ENCODE assay signal across 25 cellular contexts in the genomic region with DNA sequence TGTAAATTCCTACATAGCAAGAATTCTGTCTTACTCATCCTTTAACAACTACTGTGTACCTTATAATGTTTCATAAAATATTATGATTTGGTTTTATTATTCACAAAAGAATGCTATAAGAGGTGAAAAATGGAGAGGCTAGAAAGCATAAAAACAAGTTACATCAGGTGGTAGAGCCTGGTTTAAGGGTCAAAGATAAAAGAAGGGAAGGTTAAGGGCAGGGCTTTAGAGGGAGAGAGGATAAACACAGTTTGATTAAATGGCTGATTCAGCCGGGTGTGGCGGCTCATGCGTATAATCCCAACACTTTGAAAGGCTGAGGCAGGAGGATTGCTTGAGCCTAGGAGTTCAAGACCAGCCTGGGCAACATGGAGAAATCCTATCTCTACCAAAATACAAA. TPM values are rescaled to one million over a fixed set of nuclear protein-coding genes. Genes with fewer than 3 reads are reported as not detected.
A peak's percentile ranks its signal among the peaks of the same experiment; 100 is the strongest.
DNase-seq lines count a peak whose midpoint lies in the region; ATAC-seq, FAIRE-seq and TF ChIP-seq lines count a peak whose summit lies in the region.
"Had no signal": no experiment of that assay in that cellular context is flagged by ENCODE, and none has a peak within 500 bp of the region (broad histone marks: within the 10 kb centered on the region; RNA-seq: fewer than 3 reads in every experiment).

No MANE protein-coding gene starts in this region.

- no peak for TF ChIP-seq RAD21 in K562 (CRISPR knock-in tag; conservative IDR thresholded peaks at IDR 0.05 in 1 of 2, IDR thresholded peaks at IDR 0.05 in 1 of 2)

- H3K27ac ChIP-seq in HEK293 (ENCODE audit: extremely low read depth, low read depth, low read length), result no peak overlapping the region
- no peak overlapping the region for H3K27ac ChIP-seq in K562 (ENCODE audit: extremely low read depth, low read depth, low read length)
- H3K27ac ChIP-seq in suprapubic skin, result peak overlapping the region; percentile 27
- H3K27ac ChIP-seq: SK-N-MC had no signal

- ATAC-seq in K562, result peak; percentile 16; the same call in 1 of the 3 replicates
- ATAC-seq in left colon, result peak; percentile 79
- ATAC-seq in GM18502 (IDR thresholded peaks at IDR 0.05; ENCODE audit: poor library complexity, unreplicated experiment), result no peak
- ATAC-seq: HCT116, Panc1 had no signal

- FAIRE-seq in K562 (lab: Jason Lieb, UNC), result no peak
- FAIRE-seq: D721Med, GM18507 had no signal

- H3K9me3 ChIP-seq in HEK293 (ENCODE audit: control insufficient read depth, insufficient read depth, low read depth, low read length), result no peaks in the 10 kb centered on the region
- H3K9me3 ChIP-seq in K562 (replicated peaks; ENCODE audit: control insufficient read depth, insufficient read depth, low read depth, low read length), result peaks cover 2% of the 10 kb centered on the region; the same call in 1 of the 2 replicates
- no peaks in the 10 kb centered on the region for H3K9me3 ChIP-seq in suprapubic skin

- H3K27me3 ChIP-seq in K562 (ENCODE audit: control insufficient read depth in 2 of 2, insufficient read depth in 2 of 2, low read length in 2 of 2) (no peaks in the 10 kb centered on the region), suprapubic skin (no peaks in the 10 kb centered on the region)

- TF ChIP-seq POLR2A in K562 (conservative IDR thresholded peaks at IDR 0.05), result no peak
- TF ChIP-seq POLR2A in suprapubic skin (IDR thresholded peaks at IDR 0.05), result no peak

- H3K4me3 ChIP-seq in HEK293 (ENCODE audit: low read depth, low read length), result no peak overlapping the region
- H3K4me3 ChIP-seq in K562, result no peak overlapping the region
- no peak overlapping the region for H3K4me3 ChIP-seq in suprapubic skin
- H3K4me3 ChIP-seq: SK-N-MC had no signal

- POLR2A ChIA-PET in HEK293 (lab: Yijun Ruan, JAX), result no interaction called here
- POLR2A ChIA-PET in K562 (lab: Yijun Ruan, JAX), result no interaction called here

- H3K36me3 ChIP-seq in HEK293 (ENCODE audit: control insufficient read depth in 2 of 2, insufficient read depth in 1 of 2, low read length in 2 of 2) (no peaks in the 10 kb centered on the region), K562 (ENCODE audit: control insufficient read depth, insufficient read depth, low read length) (peaks cover 47% of the 10 kb centered on the region; the same call in 2 of the 3 replicates), suprapubic skin (no peaks in the 10 kb centered on the region)

- DNase-seq in K562 (ENCODE audit: extremely low read depth in 1 of 4, low spot score in 3 of 4) (no peak), left colon (peak in 1 of 2 donors; percentile 7), suprapubic skin (ENCODE audit: low spot score in 2 of 2) (no peak), AG20443 (ENCODE audit: low spot score) (no peak)
- no peak for DNase-seq in stimulated activated CD4-positive, alpha-beta T cell treated with anti-CD3 and anti-CD28 coated beads, Interleukin-4, amount 100 ng/mL, for 4 hours
- DNase-seq: 8988T, ACHN, Karpas-422, NCI-H1092 treated with DMSO at 0.1 percent for 48 hours, NCI-H1436, NCI-H187, NCI-H2081 treated with DMSO at 0.1 percent for 48 hours, NCI-H2171, NCI-H345, NCI-H524, NCI-H82, SIG-M5 had no signal

- no peak overlapping the region for H3K4me2 ChIP-seq in K562 (ENCODE audit: insufficient read depth, low read length)

- no peak for TF ChIP-seq EP300 in K562 (IDR thresholded peaks at IDR 0.05; ENCODE audit: low read length)
- no peak for TF ChIP-seq EP300 in suprapubic skin (IDR thresholded peaks at IDR 0.05)

- intact Hi-C loops in K562 (cut with micrococcal nuclease), result no loop called here
- intact Hi-C loops in left colon (cut with DNase I, micrococcal nuclease), result loop anchor here in 1 of 2 donors (5.0 kb wide), 1 partner anchor 173 kb away; no protein-coding TSS in a partner anchor

- TF ChIP-seq CTCF in HEK293 (tag by site-specific recombination; IDR thresholded peaks at IDR 0.05) (no peak), K562 (IDR thresholded peaks at IDR 0.05 in 2 of 3, conservative IDR thresholded peaks at IDR 0.05 in 1 of 3; ENCODE audit: insufficient read depth in 2 of 3, low read depth in 1 of 3, low read length in 3 of 3) (no peak), suprapubic skin (IDR thresholded peaks at IDR 0.05) (no peak)

- in situ Hi-C loops in K562 (cut with MboI), result no loop called here

- no TSS peak for BruUV-seq in K562 (replicated peaks; lab: Mats Ljungman, UMichigan)

- H4K20me1 ChIP-seq in K562 (replicated peaks; ENCODE audit: control insufficient read depth, insufficient read depth, low read length), result no peaks in the 10 kb centered on the region

- H3K4me1 ChIP-seq in HEK293 (ENCODE audit: control insufficient read depth, insufficient read depth, low read length), result no peaks in the 10 kb centered on the region
- H3K4me1 ChIP-seq in K562 (replicated peaks in 1 of 2; ENCODE audit: control insufficient read depth in 2 of 2, insufficient read depth in 2 of 2, low read length in 2 of 2), result peaks cover 0 to 3% of the 10 kb centered on the region in 2 experiments; a peak in 4 of 5 replicates
- peaks cover 17% of the 10 kb centered on the region for H3K4me1 ChIP-seq in suprapubic skin

- WGBS in K562 (ENCODE audit: insufficient coverage, low coverage, missing lambda C conversion rate), result 31% methylated on average over 3 of the region's 3 CpGs
- WGBS in suprapubic skin, result 84% methylated on average over 3 of the region's 3 CpGs

- peaks cover 2% of the 10 kb centered on the region; the same call in 1 of the 3 replicates for H3K79me2 ChIP-seq in K562 (ENCODE audit: control insufficient read depth, insufficient read depth, low read length)

- H2AFZ ChIP-seq in K562 (ENCODE audit: low read depth, low read length), result no peak overlapping the region

- CTCF ChIA-PET in HEK293 (lab: Yijun Ruan, JAX), result no interaction called here
- CTCF ChIA-PET in K562 (lab: Yijun Ruan, JAX; ENCODE audit: low intra/inter-chr PET ratio), result no interaction called here

- H3K9me1 ChIP-seq in K562 (ENCODE audit: control insufficient read depth, insufficient read depth, low read length), result no peaks in the 10 kb centered on the region

- H3K9ac ChIP-seq in K562 (ENCODE audit: insufficient read depth in 1 of 2, low read depth in 2 of 2, low read length in 2 of 2), result no peak overlapping the region

TF ChIP-seq in HEK293, 187 proteins besides CTCF, POLR2A, EP300 and RAD21:
- TF ChIP-seq KLF1 (tag by site-specific recombination; IDR thresholded peaks at IDR 0.05) (0 out of 2 replicates have a peak, but pooled peaks have one; percentile 18), ZNF37A (tag by site-specific recombination; IDR thresholded peaks at IDR 0.05) (no peak)
TF ChIP-seq in HEK293: peak in this region for 1.

TF ChIP-seq in K562, 482 proteins besides CTCF, POLR2A, EP300 and RAD21:
- 0 out of 2 replicates have a peak, but pooled peaks have one; percentile 11 for TF ChIP-seq FOSL1 (tag; conservative IDR thresholded peaks at IDR 0.05)
- no peak for TF ChIP-seq CC2D1A (IDR thresholded peaks at IDR 0.05)
- no peak for TF ChIP-seq CHCHD3 (CRISPR knock-in tag; IDR thresholded peaks at IDR 0.05)
- no peak for TF ChIP-seq HDAC8 (tag; IDR thresholded peaks at IDR 0.05)
- no peak for TF ChIP-seq NFXL1 (CRISPR knock-in tag; IDR thresholded peaks at IDR 0.05)
- no peak for TF ChIP-seq GTF2B (IDR thresholded peaks at IDR 0.05; ENCODE audit: extremely low read depth, insufficient read length)
- TF ChIP-seq HNRNPK (IDR thresholded peaks at IDR 0.05; ENCODE audit: low read depth, low read length, poor library complexity, severe bottlenecking), result no peak
- no peak for TF ChIP-seq ZNF121 (CRISPR knock-in tag; conservative IDR thresholded peaks at IDR 0.05)
TF ChIP-seq in K562: peak in this region for 1.

RNA-seq across cellular contexts. Expression of gene HSPB3, which starts 40.4 kb away (rescaled TPM):
- 18.1 and 32.8 TPM in 2 replicates for total RNA-seq in K562 (2011; cell fraction: chromatin; rRNA removed; ENCODE audit: low replicate concordance)
- 9.3 and 13.2 TPM in 2 replicates for total RNA-seq in K562 (2011; cell fraction: nucleolus; rRNA removed)
- 9.8 and 15.8 TPM in 2 replicates for total RNA-seq in K562 (2011; cell fraction: nucleoplasm; rRNA removed)
- 3.3 and 4.3 TPM in 2 replicates for total RNA-seq in K562 (2014; rRNA removed)
- total RNA-seq in K562 (2014; rRNA removed; fragmentation: Illumina TruSeq; extraction: Trizol), result 4.0 and 6.1 TPM in 2 replicates
- total RNA-seq in K562 (2015; rRNA removed; fragmentation: Illumina TruSeq; extraction: Trizol), result 3.4 and 3.7 TPM in 2 replicates
- 4.1 and 4.3 TPM in 2 replicates for total RNA-seq in K562 (2021)
- polyA plus RNA-seq in K562 (2011; rRNA removed), result 3.2 and 5.0 TPM in 2 replicates
- polyA plus RNA-seq in K562 (2011; cell fraction: cytosol; rRNA removed), result 1.4 and 3.8 TPM in 2 replicates
- 7.9 and 9.1 TPM in 2 replicates for polyA plus RNA-seq in K562 (2011; cell fraction: nucleus; rRNA removed)
- 3.3 and 3.9 TPM in 2 replicates for polyA plus RNA-seq in K562 (2012)
- 5.0 and 6.3 TPM in 2 replicates for polyA plus RNA-seq in K562 (2014; fragmentation: Illumina TruSeq; extraction: Trizol)
- polyA plus RNA-seq in K562 (2014; fragmentation: Nextera tagmentation; extraction: Ambion mirVana), result 1 to 10 TPM; 2.4 to 3.1 TPM
- polyA plus RNA-seq in K562 (2014; rRNA removed), result 4.1 and 6.9 TPM in 2 replicates
- 5.8 and 6.8 TPM in 2 replicates for polyA minus RNA-seq in K562 (2011; rRNA and poly(A)+ RNA removed)
- 1.1 and 2.5 TPM in 2 replicates for polyA minus RNA-seq in K562 (2011; cell fraction: cytosol; rRNA and poly(A)+ RNA removed)
- polyA minus RNA-seq in K562 (2011; cell fraction: nucleus; rRNA and poly(A)+ RNA removed), result 3.9 and 8.2 TPM in 2 replicates
- 1 to 10 TPM in 1 of 2 donors, under 1 TPM in 1; 0.81 to 1.7 TPM for total RNA-seq in left colon
- 1 to 10 TPM in 2 of 4 donors, not detected in 2; 1.1 to 2.0 TPM for total RNA-seq in suprapubic skin
- total RNA-seq: HT-29 had no signal

Comparison
In these comparisons a context has a peak if more than half of its experiments do, and no peak if none do; other contexts are left out.
1. Of the 44 proteins assayed by ChIP-seq in both K562 and HEK293: peak only in K562: none; only in HEK293: KLF1; in both: none; in neither: 43.